Comparison of ENCODE assay signal across 1 cellular context in genomic region chr7:29005829-29006228, GRCh38.
TF ChIP-seq lines count a peak whose summit lies in the region.

No MANE protein-coding gene starts in this region.

TF ChIP-seq in IMR-90, 13 proteins besides CTCF, POLR2A, EP300 and RAD21:
- TF ChIP-seq MAZ (IDR thresholded peaks at IDR 0.05; ENCODE audit: borderline replicate concordance, low read depth, low read length) = no peak
- TF ChIP-seq, protein P1, sequence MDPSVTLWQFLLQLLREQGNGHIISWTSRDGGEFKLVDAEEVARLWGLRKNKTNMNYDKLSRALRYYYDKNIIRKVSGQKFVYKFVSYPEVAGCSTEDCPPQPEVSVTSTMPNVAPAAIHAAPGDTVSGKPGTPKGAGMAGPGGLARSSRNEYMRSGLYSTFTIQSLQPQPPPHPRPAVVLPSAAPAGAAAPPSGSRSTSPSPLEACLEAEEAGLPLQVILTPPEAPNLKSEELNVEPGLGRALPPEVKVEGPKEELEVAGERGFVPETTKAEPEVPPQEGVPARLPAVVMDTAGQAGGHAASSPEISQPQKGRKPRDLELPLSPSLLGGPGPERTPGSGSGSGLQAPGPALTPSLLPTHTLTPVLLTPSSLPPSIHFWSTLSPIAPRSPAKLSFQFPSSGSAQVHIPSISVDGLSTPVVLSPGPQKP (IDR thresholded peaks at IDR 0.05; ENCODE audit: borderline replicate concordance, low read depth, low read length) = no peak
- TF ChIP-seq CHD1 (IDR thresholded peaks at IDR 0.05; ENCODE audit: low read depth, low read length) = no peak
- no peak for TF ChIP-seq RFX5 (IDR thresholded peaks at IDR 0.05; ENCODE audit: low read depth, low read length)
- TF ChIP-seq NFE2L2 (IDR thresholded peaks at IDR 0.05; ENCODE audit: low read depth, low read length) = no peak
- no peak for TF ChIP-seq MAFK (IDR thresholded peaks at IDR 0.05; ENCODE audit: low read depth, low read length)
- TF ChIP-seq BHLHE40 (IDR thresholded peaks at IDR 0.05; ENCODE audit: low read depth, low read length) = no peak
- no peak for TF ChIP-seq RCOR1 (IDR thresholded peaks at IDR 0.05; ENCODE audit: insufficient replicate concordance, low read length)
- TF ChIP-seq USF2 (IDR thresholded peaks at IDR 0.05; ENCODE audit: low read depth, low read length) = no peak
- no peak for TF ChIP-seq CEBPB (IDR thresholded peaks at IDR 0.05; ENCODE audit: low read depth, low read length)
- no peak for TF ChIP-seq MXI1 (IDR thresholded peaks at IDR 0.05; ENCODE audit: borderline replicate concordance, low read depth, low read length)
- TF ChIP-seq FOS (IDR thresholded peaks at IDR 0.05; ENCODE audit: low read depth, low read length) = no peak
- TF ChIP-seq SMC3 (IDR thresholded peaks at IDR 0.05; ENCODE audit: low read depth, low read length) = no peak
